In genomic region chr20:32565735-32566032, GRCh38 we compare ENCODE assay signal across 15 cellular contexts. TPM values are rescaled to one million over a fixed set of nuclear protein-coding genes. Genes with fewer than 3 reads are reported as not detected.
DNase-seq lines count a peak whose midpoint lies in the region; ATAC-seq, FAIRE-seq and TF ChIP-seq lines count a peak whose summit lies in the region.
"Had no signal": no experiment of that assay in that cellular context is flagged by ENCODE, and none has a peak within 500 bp of the region (broad histone marks: within the 10 kb centered on the region; RNA-seq: fewer than 3 reads in every experiment).

No MANE protein-coding gene starts in this region.

- no peaks in the 10 kb centered on the region for H3K36me3 ChIP-seq in HepG2 (replicated peaks in 1 of 2; ENCODE audit: control insufficient read depth in 1 of 2, insufficient read depth in 2 of 2, low read length in 2 of 2)
- no peaks in the 10 kb centered on the region for H3K36me3 ChIP-seq in right lobe of liver
- H3K36me3 ChIP-seq in small intestine (ENCODE audit: control insufficient read depth in 2 of 2, insufficient read depth in 2 of 2, low read length in 2 of 2), result no peaks in the 10 kb centered on the region

- POLR2A ChIA-PET in HepG2 (lab: Yijun Ruan, JAX), result interaction anchor here (1.0 to 2.2 kb wide), 7 partner anchors 8 to 43 kb away, joined by 3 to 16 read pairs (median 4); no protein-coding TSS in a partner anchor
- POLR2A ChIA-PET in activated CD4-positive, alpha-beta memory T cell treated with anti-CD3 and anti-CD28 coated beads for 36 hours (lab: Charles Lee), result no interaction called here

- peaks cover under 1% of the 10 kb centered on the region for H3K79me2 ChIP-seq in HepG2 (ENCODE audit: insufficient read depth, low read length)

- 80% methylated on average over 5 of the region's 5 CpGs for WGBS in HepG2 (ENCODE audit: low lambda C conversion rate)
- 83% methylated on average over 4 of the region's 5 CpGs for WGBS in right lobe of liver (ENCODE audit: insufficient coverage, low coverage, low lambda C conversion rate, missing lambda C conversion rate)
- WGBS in small intestine, 3 donors, result 89 to 94% (median 93%) methylated on average over 5 of the region's 5 CpGs

- in situ Hi-C loops in HepG2 (cut with HindIII; ENCODE audit: extremely low pct_ligation_motif_present, low pct_unique_long_range_greater_than_20kb), result no loop called here

- TF ChIP-seq CTCF in HepG2 (CRISPR knock-in tag; IDR thresholded peaks at IDR 0.05), result no peak
- no peak for TF ChIP-seq CTCF in right lobe of liver (IDR thresholded peaks at IDR 0.05)
- TF ChIP-seq CTCF in glutamatergic neuron (IDR thresholded peaks at IDR 0.05; ENCODE audit: partially characterized antibody, unreplicated experiment), result no peak
- TF ChIP-seq CTCF in nephron progenitor cell (IDR thresholded peaks at IDR 0.05), result no peak

- peak overlapping the region; percentile 55 for H3K27ac Mint-ChIP-seq in T-helper 17 cell
- H3K27ac Mint-ChIP-seq in glutamatergic neuron (ENCODE audit: unreplicated experiment), result peak overlapping the region; percentile 45
- peak overlapping the region; percentile 66 for H3K27ac Mint-ChIP-seq in nephron progenitor cell
- H3K27ac Mint-ChIP-seq in activated CD4-positive, alpha-beta memory T cell treated with anti-CD3 and anti-CD28 coated beads for 36 hours, result no peak overlapping the region
- H3K27ac Mint-ChIP-seq: H9 had no signal

- H3K9me3 Mint-ChIP-seq in glutamatergic neuron (ENCODE audit: unreplicated experiment) (peaks cover 10% of the 10 kb centered on the region), nephron progenitor cell (no peaks in the 10 kb centered on the region)
- no peaks in the 10 kb centered on the region for H3K9me3 Mint-ChIP-seq in activated CD4-positive, alpha-beta memory T cell treated with anti-CD3 and anti-CD28 coated beads for 36 hours
- H3K9me3 Mint-ChIP-seq: H9 had no signal

- H3K4me3 ChIP-seq in HepG2 (replicated peaks in 1 of 3; ENCODE audit: insufficient read depth in 1 of 3, low read depth in 2 of 3, low read length in 3 of 3) (no peak overlapping the region), right lobe of liver (no peak overlapping the region), small intestine (ENCODE audit: low read depth in 1 of 2, low read length in 2 of 2) (no peak overlapping the region)

- H3K9ac ChIP-seq in HepG2 (ENCODE audit: insufficient read depth, low read depth, low read length), result no peak overlapping the region

- no peaks in the 10 kb centered on the region for H3K27me3 Mint-ChIP-seq in T-helper 17 cell
- peaks cover 22% of the 10 kb centered on the region for H3K27me3 Mint-ChIP-seq in glutamatergic neuron (ENCODE audit: unreplicated experiment)
- no peaks in the 10 kb centered on the region for H3K27me3 Mint-ChIP-seq in nephron progenitor cell (ENCODE audit: low read depth, poor library complexity)
- no peaks in the 10 kb centered on the region for H3K27me3 Mint-ChIP-seq in activated CD4-positive, alpha-beta memory T cell treated with anti-CD3 and anti-CD28 coated beads for 36 hours

- H3K9me3 ChIP-seq in HepG2 (ENCODE audit: low read length) (no peaks in the 10 kb centered on the region), right lobe of liver (no peaks in the 10 kb centered on the region), T-helper 17 cell (ENCODE audit: control insufficient read depth, low read length, poor library complexity, severe bottlenecking) (no peaks in the 10 kb centered on the region), small intestine (ENCODE audit: control insufficient read depth, low read depth) (no peaks in the 10 kb centered on the region)

- H2AFZ ChIP-seq in HepG2 (ENCODE audit: low read length), result no peak overlapping the region

- DNase-seq in HepG2 (ENCODE audit: low spot score) (no peak), right lobe of liver (no peak), T-helper 17 cell (no peak), glutamatergic neuron (no peak), nephron progenitor cell (no peak), small intestine (no peak), NCI-H345 treated with DMSO at 0.1 percent for 48 hours (lab: John Stamatoyannopoulos, UW; ENCODE audit: unreplicated experiment) (no peak)
- DNase-seq in activated CD4-positive, alpha-beta memory T cell treated with anti-CD3 and anti-CD28 coated beads for 36 hours, result no peak
- DNase-seq: H9, NCI-H1417, NCI-H2029, NCI-H2171 treated with DMSO at 0.1 percent for 48 hours, NCI-H748 treated with DMSO at 0.1 percent for 48 hours, RPMI8226 had no signal

- H3K36me3 Mint-ChIP-seq in T-helper 17 cell (ENCODE audit: low read depth) (no peaks in the 10 kb centered on the region), glutamatergic neuron (ENCODE audit: unreplicated experiment) (peaks cover 5% of the 10 kb centered on the region), nephron progenitor cell (ENCODE audit: low read depth) (no peaks in the 10 kb centered on the region)
- H3K36me3 Mint-ChIP-seq in activated CD4-positive, alpha-beta memory T cell treated with anti-CD3 and anti-CD28 coated beads for 36 hours, result no peaks in the 10 kb centered on the region

- H3K4me1 ChIP-seq in HepG2 (ENCODE audit: insufficient read depth, low read length) (peaks cover 94% of the 10 kb centered on the region), right lobe of liver (no peaks in the 10 kb centered on the region), small intestine (ENCODE audit: control insufficient read depth in 2 of 2, insufficient read depth in 1 of 2, low read depth in 1 of 2, low read length in 1 of 2) (no peaks in the 10 kb centered on the region)

- peaks cover 37% of the 10 kb centered on the region for H3K4me1 Mint-ChIP-seq in T-helper 17 cell
- peaks cover 19% of the 10 kb centered on the region for H3K4me1 Mint-ChIP-seq in glutamatergic neuron (ENCODE audit: low read depth, unreplicated experiment)
- peaks cover 51% of the 10 kb centered on the region for H3K4me1 Mint-ChIP-seq in nephron progenitor cell
- H3K4me1 Mint-ChIP-seq in activated CD4-positive, alpha-beta memory T cell treated with anti-CD3 and anti-CD28 coated beads for 36 hours (ENCODE audit: low read depth), result peaks cover 21% of the 10 kb centered on the region

- no peak for FAIRE-seq in HepG2 (lab: Jason Lieb, UNC)
- no peak for FAIRE-seq in small intestine (lab: Jason Lieb, UNC)

- 0 out of 2 replicates have a peak, but pooled peaks cover 5% of the 10 kb centered on the region for H4K20me1 ChIP-seq in HepG2 (ENCODE audit: insufficient read depth, low read length)

- no peak for TF ChIP-seq POLR2A in HepG2 (IDR thresholded peaks at IDR 0.05; ENCODE audit: insufficient read depth in 1 of 2, low read depth in 2 of 2, low read length in 2 of 2)
- TF ChIP-seq POLR2A in right lobe of liver (IDR thresholded peaks at IDR 0.05), result no peak

- no peak for TF ChIP-seq RAD21 in HepG2 (CRISPR knock-in tag; IDR thresholded peaks at IDR 0.05)

- TF ChIP-seq EP300 in HepG2 (IDR thresholded peaks at IDR 0.05; ENCODE audit: low read depth in 2 of 2, low read length in 2 of 2) (no peak), HepG2 (CRISPR knock-in tag; IDR thresholded peaks at IDR 0.05; ENCODE audit: borderline replicate concordance) (no peak)

- no peaks in the 10 kb centered on the region for H3K27me3 ChIP-seq in HepG2 (ENCODE audit: control insufficient read depth in 1 of 2, insufficient read depth in 2 of 2, low read length in 2 of 2)
- no peaks in the 10 kb centered on the region for H3K27me3 ChIP-seq in right lobe of liver
- H3K27me3 ChIP-seq in small intestine (ENCODE audit: control insufficient read depth in 2 of 2, insufficient read depth in 2 of 2, low read length in 2 of 2), result no peaks in the 10 kb centered on the region

- no peak overlapping the region for H3K4me3 Mint-ChIP-seq in T-helper 17 cell
- peak overlapping the region; percentile 0 for H3K4me3 Mint-ChIP-seq in glutamatergic neuron (ENCODE audit: unreplicated experiment)
- H3K4me3 Mint-ChIP-seq in nephron progenitor cell, result no peak overlapping the region
- H3K4me3 Mint-ChIP-seq in activated CD4-positive, alpha-beta memory T cell treated with anti-CD3 and anti-CD28 coated beads for 36 hours, result no peak overlapping the region
- H3K4me3 Mint-ChIP-seq: H9 had no signal

- CTCF ChIA-PET in HepG2 (lab: Yijun Ruan, JAX; ENCODE audit: low intra/inter-chr PET ratio, low total read pairs), result no interaction called here
- CTCF ChIA-PET in activated CD4-positive, alpha-beta memory T cell treated with anti-CD3 and anti-CD28 coated beads for 36 hours (lab: Charles Lee), result interaction anchor here (0.5 to 1.5 kb wide), 3 partner anchors 11 to 743 kb away, joined by 3 read pairs; no protein-coding TSS in a partner anchor

- ATAC-seq in HepG2 (no peak), right lobe of liver (no peak), T-helper 17 cell (no peak)

- intact Hi-C loops in HepG2 (cut with micrococcal nuclease; ENCODE audit: unreplicated experiment), result no loop called here
- intact Hi-C loops in right lobe of liver (cut with DNase I), result no loop called here
- intact Hi-C loops in activated CD4-positive, alpha-beta memory T cell treated with anti-CD3 and anti-CD28 coated beads for 36 hours (cut with micrococcal nuclease), result no loop called here

- H3K27ac ChIP-seq in HepG2 (ENCODE audit: extremely low read length, insufficient read depth, low read length), result no peak overlapping the region
- no peak overlapping the region for H3K27ac ChIP-seq in right lobe of liver
- H3K27ac ChIP-seq in small intestine (ENCODE audit: low read depth in 1 of 2, low read length in 1 of 2), result no peak overlapping the region
- H3K27ac ChIP-seq: C4-2B had no signal

- BruUV-seq in HepG2 (replicated peaks; lab: Mats Ljungman, UMichigan), result no TSS peak

- peak overlapping the region; percentile 63 for H3K4me2 ChIP-seq in HepG2 (ENCODE audit: low read depth, low read length)

RNA-seq across cellular contexts. Expression of gene NOL4L, which starts 19.4 kb away (rescaled TPM):
- total RNA-seq in HepG2 (2016; rRNA removed; fragmentation: Illumina TruSeq; extraction: Trizol) (16.6 and 16.9 TPM in 2 replicates), right lobe of liver (1 to 10 TPM; 4.3 to 6.5 (median 5.7) TPM), T-helper 17 cell (10 to 100 TPM; 60.9 to 62.9 TPM), glutamatergic neuron (ENCODE audit: unreplicated experiment) (106 TPM)
- 19.2 and 19.4 TPM in 2 replicates for total RNA-seq in HepG2 (2016; cell fraction: cytosol; rRNA removed; fragmentation: Illumina TruSeq; extraction: Trizol; ENCODE audit: low read depth)
- 14.6 and 17.1 TPM in 2 replicates for total RNA-seq in HepG2 (2016; cell fraction: insoluble cytoplasmic fraction; rRNA removed; fragmentation: Illumina TruSeq; extraction: Trizol)
- total RNA-seq in HepG2 (2016; cell fraction: membrane; rRNA removed; fragmentation: Illumina TruSeq; extraction: Trizol), result 21.3 and 24.1 TPM in 2 replicates
- total RNA-seq in HepG2 (2016; cell fraction: nucleus; rRNA removed; fragmentation: Illumina TruSeq; extraction: Trizol), result 21.2 and 22.3 TPM in 2 replicates
- polyA plus RNA-seq in HepG2 (2011; rRNA removed) (35.4 and 38.7 TPM in 2 replicates), small intestine (10 to 100 TPM; 16.0 to 30.4 (median 17.6) TPM)
- 16.5 and 20.9 TPM in 2 replicates for polyA plus RNA-seq in HepG2 (2011; cell fraction: cytosol; rRNA removed)
- 91.0 and 107 TPM in 2 replicates for polyA plus RNA-seq in HepG2 (2011; cell fraction: nucleus; rRNA removed)
- polyA plus RNA-seq in HepG2 (2012), result 36.0 and 39.2 TPM in 2 replicates
- 35.0 and 39.6 TPM in 2 replicates for polyA plus RNA-seq in HepG2 (2016; cell fraction: cytosol; fragmentation: Illumina TruSeq; extraction: Trizol; ENCODE audit: low read depth)
- 21.6 and 26.9 TPM in 2 replicates for polyA plus RNA-seq in HepG2 (2016; cell fraction: insoluble cytoplasmic fraction; fragmentation: Illumina TruSeq; extraction: Trizol; ENCODE audit: low read depth)
- 31.2 and 32.6 TPM in 2 replicates for polyA plus RNA-seq in HepG2 (2016; cell fraction: membrane; fragmentation: Illumina TruSeq; extraction: Trizol; ENCODE audit: low read depth)
- 57.5 and 60.6 TPM in 2 replicates for polyA plus RNA-seq in HepG2 (2016; cell fraction: nucleus; fragmentation: Illumina TruSeq; extraction: Trizol; ENCODE audit: insufficient read depth, low read depth)
- 6.7 and 47.8 TPM in 2 replicates for polyA minus RNA-seq in HepG2 (2011; rRNA and poly(A)+ RNA removed; ENCODE audit: low replicate concordance)
- polyA minus RNA-seq in HepG2 (2011; cell fraction: cytosol; rRNA and poly(A)+ RNA removed), result 28.0 and 37.6 TPM in 2 replicates
- 30.5 and 30.6 TPM in 2 replicates for polyA minus RNA-seq in HepG2 (2011; cell fraction: nucleus; rRNA and poly(A)+ RNA removed)
- 10 to 100 TPM; 21.8 to 22.1 TPM for total RNA-seq in activated CD4-positive, alpha-beta memory T cell treated with anti-CD3 and anti-CD28 coated beads for 36 hours
